ENCODE assay signal across 8 cellular contexts in genomic region chr10:89413398-89413912, GRCh38. TPM values are rescaled to one million over a fixed set of nuclear protein-coding genes. Genes with fewer than 3 reads are reported as not detected.
DNase-seq lines count a peak whose midpoint lies in the region; ATAC-seq, FAIRE-seq and TF ChIP-seq lines count a peak whose summit lies in the region.

No MANE protein-coding gene starts in this region.

- H4K5ac ChIP-seq in IMR-90 (ENCODE audit: low read depth, low read length) = no peak overlapping the region

- CTCF ChIA-PET in IMR-90 (lab: Yijun Ruan, JAX) = interaction anchor here (1.0 kb wide), 1 partner anchor 151 kb away, joined by 3 read pairs; no protein-coding TSS in a partner anchor

- H3K4ac ChIP-seq in IMR-90 (ENCODE audit: low read depth, low read length) = no peak overlapping the region

- peaks cover 24% of the 10 kb centered on the region for H3K79me2 ChIP-seq in keratinocyte (ENCODE audit: control insufficient read depth, insufficient read depth, low read length)

- no peak for TF ChIP-seq CTCF in IMR-90 (conservative IDR thresholded peaks at IDR 0.05; ENCODE audit: low read depth, low read length)
- no peak for TF ChIP-seq CTCF in keratinocyte (optimal IDR thresholded peaks at IDR 0.05 in 1 of 3, IDR thresholded peaks at IDR 0.05 in 1 of 3, conservative IDR thresholded peaks at IDR 0.05 in 1 of 3; ENCODE audit: extremely low read depth in 1 of 3, insufficient read depth in 2 of 3, low read length in 3 of 3)
- TF ChIP-seq CTCF in stomach (IDR thresholded peaks at IDR 0.05) = no peak

- no peak overlapping the region for H2BK15ac ChIP-seq in IMR-90 (ENCODE audit: low read depth, low read length)

- no peak for DNase-seq in IMR-90
- no peak for DNase-seq in keratinocyte (ENCODE audit: low read depth, low spot score)
- no peak for DNase-seq in stomach
- no peak for DNase-seq in NCI-H446 (lab: John Stamatoyannopoulos, UW)
- DNase-seq in dermis blood vessel endothelial cell = no peak
- no peak for DNase-seq in pons (ENCODE audit: low spot score)

- dilution Hi-C loops in IMR-90 (cut with HindIII; ENCODE audit: low sequenced_read_pairs, unreplicated experiment) = no loop called here
- dilution Hi-C loops in keratinocyte (cut with MboI; ENCODE audit: extremely low pct_ligation_motif_present, low sequenced_read_pairs) = no loop called here

- H3K36me3 Mint-ChIP-seq in activated naive CD4-positive, alpha-beta T cell treated with anti-CD3 and anti-CD28 coated beads, Interleukin-2, amount 50 U/mL, for 24 hours = peaks cover 8% of the 10 kb centered on the region

- 0 out of 2 replicates have a peak, but pooled peaks cover 6% of the 10 kb centered on the region for H3K9me1 ChIP-seq in IMR-90 (ENCODE audit: insufficient read depth, low read length)
- H3K9me1 ChIP-seq in keratinocyte (ENCODE audit: control insufficient read depth, extremely low read depth, insufficient read depth, low read length) = no peaks in the 10 kb centered on the region

- peak overlapping the region; percentile 81 for H3K27ac Mint-ChIP-seq in activated naive CD4-positive, alpha-beta T cell treated with anti-CD3 and anti-CD28 coated beads, Interleukin-2, amount 50 U/mL, for 24 hours

- H3K14ac ChIP-seq in IMR-90 (replicated peaks; ENCODE audit: low read depth, low read length) = no peak overlapping the region

- POLR2A ChIA-PET in IMR-90 (lab: Charles Lee; ENCODE audit: unreplicated experiment) = interaction anchor here (1.1 kb wide), 1 partner anchor 21 kb away, joined by 10 read pairs; the partner anchor contains the start of gene IFIT1

- 100% methylated on average over 2 of the region's 7 CpGs; no CpG with 5 or more reads in 1 of the 2 experiments for WGBS in IMR-90 (ENCODE audit: extremely low coverage in 2 of 2, insufficient read length in 1 of 2), 2 experiments
- WGBS in stomach, 5 donors = 68 to 86% (median 81%) methylated on average over 7 of the region's 7 CpGs

- peaks cover 17 to 38% of the 10 kb centered on the region in 2 experiments; a peak in 3 of 4 replicates for H3K79me1 ChIP-seq in IMR-90 (ENCODE audit: low read depth in 1 of 2, low read length in 2 of 2)

- in situ Hi-C loops in IMR-90 (cut with MboI; ENCODE audit: low sequenced_read_pairs) = no loop called here

- H2BK120ac ChIP-seq in IMR-90 (ENCODE audit: low read depth, low read length) = no peak overlapping the region

- no peak overlapping the region for H4K91ac ChIP-seq in IMR-90 (ENCODE audit: insufficient read depth, low read depth, low read length)

- H3K9me3 ChIP-seq in IMR-90 (ENCODE audit: control insufficient read depth, insufficient read depth, low read length) (no peaks in the 10 kb centered on the region), keratinocyte (ENCODE audit: control insufficient read depth, low read depth, low read length) (no peaks in the 10 kb centered on the region), stomach (no peaks in the 10 kb centered on the region)

- H2AK5ac ChIP-seq in IMR-90 (ENCODE audit: low read depth, low read length) = no peak overlapping the region

- H3K36me3 ChIP-seq in IMR-90 (ENCODE audit: control insufficient read depth, insufficient read depth, low read length) (peaks cover 4% of the 10 kb centered on the region), keratinocyte (ENCODE audit: control insufficient read depth in 2 of 2, extremely low read depth in 1 of 2, insufficient read depth in 2 of 2, low read length in 2 of 2) (peaks cover 2 to 4% of the 10 kb centered on the region in 2 experiments), stomach (peaks cover 0 to 13% (median 12%) of the 10 kb centered on the region in 4 donors)

- H2BK20ac ChIP-seq in IMR-90 (ENCODE audit: low read depth, low read length) = no peak overlapping the region

- H3K9ac ChIP-seq in IMR-90 (ENCODE audit: low read depth, low read length) = no peak overlapping the region
- H3K9ac ChIP-seq in keratinocyte (ENCODE audit: control insufficient read depth, extremely low read depth, insufficient read depth, low read length) = no peak overlapping the region

- no peak for TF ChIP-seq EP300 in stomach (IDR thresholded peaks at IDR 0.05)

- H2AFZ ChIP-seq in IMR-90 (replicated peaks; ENCODE audit: low read length, poor library complexity) (no peak overlapping the region), keratinocyte (ENCODE audit: control insufficient read depth, low read length) (no peak overlapping the region)

- H3K23ac ChIP-seq in IMR-90 (ENCODE audit: low read depth, low read length) = peak overlapping the region; percentile 99; the same call in 1 of the 2 replicates

- H3K27me3 Mint-ChIP-seq in activated naive CD4-positive, alpha-beta T cell treated with anti-CD3 and anti-CD28 coated beads, Interleukin-2, amount 50 U/mL, for 24 hours = no peaks in the 10 kb centered on the region

- H3K18ac ChIP-seq in IMR-90 (ENCODE audit: low read depth, low read length) = no peak overlapping the region

- H3K4me1 Mint-ChIP-seq in activated naive CD4-positive, alpha-beta T cell treated with anti-CD3 and anti-CD28 coated beads, Interleukin-2, amount 50 U/mL, for 24 hours = peaks cover 56% of the 10 kb centered on the region

- H3K4me1 ChIP-seq in IMR-90 (ENCODE audit: control insufficient read depth, insufficient read depth, low read length) (peaks cover 4% of the 10 kb centered on the region), keratinocyte (ENCODE audit: control insufficient read depth, extremely low read depth, insufficient read depth, low read length) (peaks cover 8% of the 10 kb centered on the region), stomach (peaks cover 12 to 40% (median 27%) of the 10 kb centered on the region in 4 donors)

- H3K4me2 ChIP-seq in IMR-90 (ENCODE audit: low read depth, low read length) = no peak overlapping the region; the same call in 1 of the 2 replicates
- H3K4me2 ChIP-seq in keratinocyte (ENCODE audit: control insufficient read depth, extremely low read depth, insufficient read depth, low read depth, low read length) = peak overlapping the region; percentile 92

- no peak for TF ChIP-seq RAD21 in IMR-90 (IDR thresholded peaks at IDR 0.05; ENCODE audit: low read length)

- no peak overlapping the region for H4K8ac ChIP-seq in IMR-90 (ENCODE audit: low read depth in 2 of 2, low read length in 2 of 2)

- intact Hi-C loops in IMR-90 (cut with micrococcal nuclease) (no loop called here), stomach (cut with DNase I; ENCODE audit: low total_unique reads) (no loop called here)

- no peak for ATAC-seq in IMR-90 (ENCODE audit: low read depth)
- no peak for ATAC-seq in GM19035 (IDR thresholded peaks at IDR 0.05; ENCODE audit: unreplicated experiment)

- no peak overlapping the region for H3K4me3 ChIP-seq in IMR-90 (ENCODE audit: insufficient read depth, low read depth, low read length)
- H3K4me3 ChIP-seq in keratinocyte (ENCODE audit: control insufficient read depth in 2 of 3, extremely low read depth in 1 of 3, insufficient read depth in 2 of 3, low read depth in 1 of 3, low read length in 3 of 3) = peak overlapping the region in 2 of 3 experiments; percentile 83 to 92
- H3K4me3 ChIP-seq in stomach = peak overlapping the region in 2 of 4 donors; percentile 62 to 66

- no peaks in the 10 kb centered on the region for H3K27me3 ChIP-seq in IMR-90 (ENCODE audit: control insufficient read depth, insufficient read depth, low read length)
- H3K27me3 ChIP-seq in keratinocyte (ENCODE audit: control insufficient read depth, extremely low read depth, insufficient read depth, low read length) = no peaks in the 10 kb centered on the region
- H3K27me3 ChIP-seq in stomach = no peaks in the 10 kb centered on the region

- no peaks in the 10 kb centered on the region for H4K20me1 ChIP-seq in IMR-90 (ENCODE audit: insufficient read depth, low read length)
- no peaks in the 10 kb centered on the region for H4K20me1 ChIP-seq in keratinocyte (ENCODE audit: control insufficient read depth, extremely low read depth, insufficient read depth, low read length)

- H3K9me3 Mint-ChIP-seq in activated naive CD4-positive, alpha-beta T cell treated with anti-CD3 and anti-CD28 coated beads, Interleukin-2, amount 50 U/mL, for 24 hours = no peaks in the 10 kb centered on the region

- H2BK5ac ChIP-seq in IMR-90 (ENCODE audit: low read depth, low read length, poor library complexity, severe bottlenecking) = no peak overlapping the region

- no peak for TF ChIP-seq POLR2A in IMR-90 (IDR thresholded peaks at IDR 0.05; ENCODE audit: low read depth, low read length)
- TF ChIP-seq POLR2A in stomach (IDR thresholded peaks at IDR 0.05) = no peak

- no peak overlapping the region for H3K27ac ChIP-seq in IMR-90 (ENCODE audit: insufficient read depth, low read length)
- peak overlapping the region; percentile 82 for H3K27ac ChIP-seq in keratinocyte (ENCODE audit: control insufficient read depth, insufficient read depth, low read length)
- peak overlapping the region; percentile 39 to 98 (median 95) for H3K27ac ChIP-seq in stomach

- BruUV-seq in IMR-90 (replicated peaks; lab: Mats Ljungman, UMichigan) = no TSS peak

- H3K56ac ChIP-seq in IMR-90 (ENCODE audit: extremely low read depth, insufficient read depth, low read length) = no peak overlapping the region

- peak overlapping the region; percentile 96 for H3K4me3 Mint-ChIP-seq in activated naive CD4-positive, alpha-beta T cell treated with anti-CD3 and anti-CD28 coated beads, Interleukin-2, amount 50 U/mL, for 24 hours

- no peak for FAIRE-seq in keratinocyte (lab: Jason Lieb, UNC)

- no peak overlapping the region for H2AK9ac ChIP-seq in IMR-90 (replicated peaks; ENCODE audit: low read depth, low read length, poor library complexity)

RNA-seq across cellular contexts. Expression of gene IFIT5, which starts 0.9 kb away (rescaled TPM):
- total RNA-seq in IMR-90 (2012; rRNA removed) (18.1 and 21.7 TPM in 2 replicates), stomach (10 to 100 TPM in 3 of 5 donors, 1 to 10 TPM in 1, under 1 TPM in 1; 0.58 to 22.6 (median 11.7) TPM), dermis blood vessel endothelial cell (12.4 and 20.3 TPM in 2 replicates)
- polyA plus RNA-seq in IMR-90 (2012; rRNA removed) (3.9 and 5.2 TPM in 2 replicates), keratinocyte (10.7 to 15.8 TPM (median 14.8 TPM) in 3 replicates), stomach (1 to 10 TPM; 5.1 to 8.9 (median 7.0) TPM)
- polyA plus RNA-seq in IMR-90 (2012; cell fraction: cytosol; rRNA removed) = 1.2 and 1.7 TPM in 2 replicates
- polyA plus RNA-seq in IMR-90 (2012; cell fraction: nucleus; rRNA removed; ENCODE audit: low replicate concordance) = 0.24 and 1.7 TPM in 2 replicates
- 1.4 TPM for polyA plus RNA-seq in keratinocyte (2011; ENCODE audit: low read depth)
- polyA plus RNA-seq in keratinocyte (2011; cell fraction: cytosol; rRNA removed) = 5.5 and 12.3 TPM in 2 replicates
- polyA plus RNA-seq in keratinocyte (2011; cell fraction: nucleus; rRNA removed) = 9.8 and 11.4 TPM in 2 replicates
- polyA plus RNA-seq in keratinocyte (2012; ENCODE audit: low replicate concordance) = 2.4 and 14.9 TPM in 2 replicates
- polyA minus RNA-seq in keratinocyte = 3.6 to 14.5 TPM (median 7.4 TPM) in 3 replicates
- polyA minus RNA-seq in keratinocyte (2011; cell fraction: cytosol; rRNA and poly(A)+ RNA removed) = 8.8 TPM
- 6.5 and 13.2 TPM in 2 replicates for polyA minus RNA-seq in keratinocyte (2011; cell fraction: nucleus; rRNA and poly(A)+ RNA removed)

RNA-seq across cellular contexts. Expression of gene IFIT1, which starts 21.0 kb away (rescaled TPM):
- total RNA-seq in IMR-90 (2012; rRNA removed) (6.8 and 7.5 TPM in 2 replicates), stomach (10 to 100 TPM in 1 of 5 donors, 1 to 10 TPM in 3, under 1 TPM in 1; 0.29 to 12.1 (median 2.3) TPM), dermis blood vessel endothelial cell (2.2 and 2.6 TPM in 2 replicates)
- polyA plus RNA-seq in IMR-90 (2012; rRNA removed) (4.5 and 6.1 TPM in 2 replicates), keratinocyte (96.9 to 140 TPM (median 112 TPM) in 3 replicates), stomach (1 to 10 TPM; 3.5 to 6.4 (median 5.0) TPM)
- 1.2 and 2.8 TPM in 2 replicates for polyA plus RNA-seq in IMR-90 (2012; cell fraction: cytosol; rRNA removed)
- polyA plus RNA-seq in IMR-90 (2012; cell fraction: nucleus; rRNA removed; ENCODE audit: low replicate concordance) = 0.23 and 3.1 TPM in 2 replicates
- 0.51 TPM for polyA plus RNA-seq in keratinocyte (2011; ENCODE audit: low read depth)
- 47.7 and 95.1 TPM in 2 replicates for polyA plus RNA-seq in keratinocyte (2011; cell fraction: cytosol; rRNA removed)
- polyA plus RNA-seq in keratinocyte (2011; cell fraction: nucleus; rRNA removed) = 73.5 and 102 TPM in 2 replicates
- 1.6 and 83.3 TPM in 2 replicates for polyA plus RNA-seq in keratinocyte (2012; ENCODE audit: low replicate concordance)
- polyA minus RNA-seq in keratinocyte = 3.9 to 61.5 TPM (median 32.3 TPM) in 3 replicates
- polyA minus RNA-seq in keratinocyte (2011; cell fraction: cytosol; rRNA and poly(A)+ RNA removed) = 20.1 TPM
- polyA minus RNA-seq in keratinocyte (2011; cell fraction: nucleus; rRNA and poly(A)+ RNA removed) = 25.6 and 37.2 TPM in 2 replicates

RNA-seq across cellular contexts. Expression of gene IFIT1B, which starts 35.6 kb away (rescaled TPM):
- total RNA-seq in IMR-90 (2012; rRNA removed) = not detected in 2 replicates
- not detected in 2 replicates for polyA plus RNA-seq in IMR-90 (2012; rRNA removed)
- not detected in 2 replicates for polyA plus RNA-seq in IMR-90 (2012; cell fraction: cytosol; rRNA removed)
- not detected in 2 replicates for polyA plus RNA-seq in IMR-90 (2012; cell fraction: nucleus; rRNA removed; ENCODE audit: low replicate concordance)
- polyA plus RNA-seq in keratinocyte = not detected in 3 replicates
- not detected for polyA plus RNA-seq in keratinocyte (2011; ENCODE audit: low read depth)
- polyA plus RNA-seq in keratinocyte (2011; cell fraction: cytosol; rRNA removed) = not detected in 2 replicates
- not detected in 2 replicates for polyA plus RNA-seq in keratinocyte (2011; cell fraction: nucleus; rRNA removed)
- polyA plus RNA-seq in keratinocyte (2012; ENCODE audit: low replicate concordance) = not detected in 2 replicates
- not detected in 3 replicates for polyA minus RNA-seq in keratinocyte
- not detected for polyA minus RNA-seq in keratinocyte (2011; cell fraction: cytosol; rRNA and poly(A)+ RNA removed)
- not detected in 2 replicates for polyA minus RNA-seq in keratinocyte (2011; cell fraction: nucleus; rRNA and poly(A)+ RNA removed)
- total RNA-seq in stomach = under 1 TPM in 1 of 5 donors, not detected in 4; 0.92 TPM
- polyA plus RNA-seq in stomach = not detected
- total RNA-seq in dermis blood vessel endothelial cell = not detected in 2 replicates
